ENCODE assay signal across 10 cellular contexts in genomic region chr17:8359769-8360168, GRCh38. TPM values are rescaled to one million over a fixed set of nuclear protein-coding genes. Genes with fewer than 3 reads are reported as not detected.
A peak's percentile ranks its signal among the peaks of the same experiment; 100 is the strongest.
DNase-seq lines count a peak whose midpoint lies in the region; ATAC-seq and TF ChIP-seq lines count a peak whose summit lies in the region.
"Had no signal": no experiment of that assay in that cellular context is flagged by ENCODE, and none has a peak within 500 bp of the region (broad histone marks: within the 10 kb centered on the region; RNA-seq: fewer than 3 reads in every experiment).

No MANE protein-coding gene starts in this region.

- peak overlapping the region; percentile 77 for H3K27ac ChIP-seq in mesodermal cell (ENCODE audit: low read depth, low read length, severe bottlenecking)
- H3K27ac ChIP-seq in tibial artery: no peak overlapping the region

- TF ChIP-seq CTCF in tibial artery (IDR thresholded peaks at IDR 0.05): no peak

- peaks cover 25% of the 10 kb centered on the region for H3K4me1 ChIP-seq in mesodermal cell (ENCODE audit: control insufficient read depth, insufficient read depth, low read length, poor library complexity, severe bottlenecking)
- no peaks in the 10 kb centered on the region for H3K4me1 ChIP-seq in tibial artery
- H3K4me1 ChIP-seq: Caco-2 had no signal

- H3K4me3 ChIP-seq in mesodermal cell (ENCODE audit: extremely low read depth, insufficient read depth, low read length, poor library complexity, severe bottlenecking) (no peak overlapping the region), tibial artery (no peak overlapping the region)

- peak; percentile 70 for DNase-seq in Ammon's horn (ENCODE audit: low spot score)
- DNase-seq in NCI-H524 (lab: John Stamatoyannopoulos, UW): peak; percentile 2 to 63
- peak; percentile 36 for DNase-seq in epidermal melanocyte (ENCODE audit: insufficient read length, low spot score)
- DNase-seq in NCI-H1105 (lab: John Stamatoyannopoulos, UW): no peak
- DNase-seq in tibial artery: no peak
- no peak for DNase-seq in ecto neural progenitor cell (ENCODE audit: low spot score)
- DNase-seq: activated CD8-positive, alpha-beta memory T cell treated with anti-CD3 and anti-CD28 coated beads for 24 hours; Caco-2 had no signal

- 57 to 100% methylated on average over 1 of the region's 5 CpGs for WGBS in mesodermal cell (ENCODE audit: insufficient coverage in 2 of 2), 2 experiments

- H3K9me3 ChIP-seq in mesodermal cell (ENCODE audit: control insufficient read depth, low read length): no peaks in the 10 kb centered on the region
- H3K9me3 ChIP-seq in tibial artery: no peaks in the 10 kb centered on the region
- H3K9me3 ChIP-seq: Caco-2 had no signal

- ATAC-seq in GM21619 (IDR thresholded peaks at IDR 0.05; ENCODE audit: unreplicated experiment): no peak

- intact Hi-C loops in tibial artery (cut with DNase I; ENCODE audit: low total_unique reads): no loop called here

- H3K36me3 ChIP-seq in mesodermal cell (ENCODE audit: control insufficient read depth, insufficient read depth, low read length): no peaks in the 10 kb centered on the region
- H3K36me3 ChIP-seq in tibial artery: peaks cover 0 to 6% (median 0%) of the 10 kb centered on the region in 3 donors

- H3K27me3 ChIP-seq in tibial artery: no peaks in the 10 kb centered on the region

RNA-seq across cellular contexts. Expression of gene ODF4, which starts 20.1 kb away (rescaled TPM):
- polyA plus RNA-seq in mesodermal cell (2013, experiment 1 of 2): not detected
- polyA plus RNA-seq in mesodermal cell (2013, experiment 2 of 2): not detected

RNA-seq across cellular contexts. Expression of gene RPL26, which starts 23.2 kb away (rescaled TPM):
- 2,672 TPM for polyA plus RNA-seq in mesodermal cell (2013, experiment 1 of 2)
- polyA plus RNA-seq in mesodermal cell (2013, experiment 2 of 2): 2,827 TPM

RNA-seq across cellular contexts. Expression of gene RNF222, which starts 37.9 kb away (rescaled TPM):
- polyA plus RNA-seq in mesodermal cell (2013, experiment 1 of 2): not detected
- not detected for polyA plus RNA-seq in mesodermal cell (2013, experiment 2 of 2)

RNA-seq across cellular contexts. Expression of gene ARHGEF15, which starts 49.7 kb away (rescaled TPM):
- polyA plus RNA-seq in mesodermal cell (2013, experiment 1 of 2): 4.8 TPM
- 3.7 TPM for polyA plus RNA-seq in mesodermal cell (2013, experiment 2 of 2)

Comparison
In these comparisons a context has a peak if more than half of its experiments do, and no peak if none do; other contexts are left out.
1. DNase-seq: peak in Ammon's horn (single experiment), NCI-H524 (2 of 2) and epidermal melanocyte (single experiment); none in NCI-H1105 (single experiment), tibial artery (0 of 2) and ecto neural progenitor cell (single experiment).